Comparison of ENCODE assay signal across 7 cellular contexts in genomic region chr19:57171551-57172081, GRCh38.
A peak's percentile ranks its signal among the peaks of the same experiment; 100 is the strongest.
DNase-seq lines count a peak whose midpoint lies in the region; ATAC-seq and FAIRE-seq lines count a peak whose summit lies in the region.

No MANE protein-coding gene starts in this region.

- H3K36me3 Mint-ChIP-seq in T-helper 1 cell treated with Interleukin-12 subunit alpha and Interleukin-12 subunit beta and Interleukin-4 antibody, amounts not matched to agents 30 μg/mL and 1 μg/mL, for 36 hours (ENCODE audit: low read depth): peaks cover 2% of the 10 kb centered on the region
- no peaks in the 10 kb centered on the region for H3K36me3 Mint-ChIP-seq in stimulated activated memory B cell treated with anti-CD40 and anti-IgM and Interleukin-4, amounts not matched to agents 10 μg/mL and 1 μg/mL and 100 μg/mL, for 72 hours

- FAIRE-seq in GM19239 (lab: Jason Lieb, UNC): no peak

- H3K27ac Mint-ChIP-seq in T-helper 1 cell treated with Interleukin-12 subunit alpha and Interleukin-12 subunit beta and Interleukin-4 antibody, amounts not matched to agents 30 μg/mL and 1 μg/mL, for 36 hours: no peak overlapping the region
- peak overlapping the region; percentile 67 for H3K27ac Mint-ChIP-seq in stimulated activated memory B cell treated with anti-CD40 and anti-IgM and Interleukin-4, amounts not matched to agents 10 μg/mL and 1 μg/mL and 100 μg/mL, for 72 hours

- peaks cover 3% of the 10 kb centered on the region for H3K4me1 Mint-ChIP-seq in T-helper 1 cell treated with Interleukin-12 subunit alpha and Interleukin-12 subunit beta and Interleukin-4 antibody, amounts not matched to agents 30 μg/mL and 1 μg/mL, for 36 hours (ENCODE audit: low read depth)
- H3K4me1 Mint-ChIP-seq in stimulated activated memory B cell treated with anti-CD40 and anti-IgM and Interleukin-4, amounts not matched to agents 10 μg/mL and 1 μg/mL and 100 μg/mL, for 72 hours: peaks cover 9% of the 10 kb centered on the region

- peak; percentile 88 for ATAC-seq in stimulated activated memory B cell treated with anti-CD40 and anti-IgM and Interleukin-4, amounts not matched to agents 10 μg/mL and 1 μg/mL and 100 μg/mL, for 72 hours
- no peak for ATAC-seq in GM21526 (IDR thresholded peaks at IDR 0.05; ENCODE audit: low FRiP score, unreplicated experiment)

- H3K9me3 Mint-ChIP-seq in T-helper 1 cell treated with Interleukin-12 subunit alpha and Interleukin-12 subunit beta and Interleukin-4 antibody, amounts not matched to agents 30 μg/mL and 1 μg/mL, for 36 hours: peaks cover 45% of the 10 kb centered on the region
- H3K9me3 Mint-ChIP-seq in stimulated activated memory B cell treated with anti-CD40 and anti-IgM and Interleukin-4, amounts not matched to agents 10 μg/mL and 1 μg/mL and 100 μg/mL, for 72 hours: peaks cover 7% of the 10 kb centered on the region

- DNase-seq in GM19239 (ENCODE audit: insufficient read length, low spot score) (peak; percentile 36), cerebellar cortex (ENCODE audit: low spot score) (peak; percentile 62), kidney tubule cell (ENCODE audit: low spot score) (peak; percentile 59), GOT3 (lab: John Stamatoyannopoulos, UW) (no peak)

- no peaks in the 10 kb centered on the region for H3K27me3 Mint-ChIP-seq in T-helper 1 cell treated with Interleukin-12 subunit alpha and Interleukin-12 subunit beta and Interleukin-4 antibody, amounts not matched to agents 30 μg/mL and 1 μg/mL, for 36 hours (ENCODE audit: low read depth)
- H3K27me3 Mint-ChIP-seq in stimulated activated memory B cell treated with anti-CD40 and anti-IgM and Interleukin-4, amounts not matched to agents 10 μg/mL and 1 μg/mL and 100 μg/mL, for 72 hours: peaks cover 8% of the 10 kb centered on the region

- H3K4me3 Mint-ChIP-seq in T-helper 1 cell treated with Interleukin-12 subunit alpha and Interleukin-12 subunit beta and Interleukin-4 antibody, amounts not matched to agents 30 μg/mL and 1 μg/mL, for 36 hours: peak overlapping the region; percentile 72
- peak overlapping the region; percentile 90 for H3K4me3 Mint-ChIP-seq in stimulated activated memory B cell treated with anti-CD40 and anti-IgM and Interleukin-4, amounts not matched to agents 10 μg/mL and 1 μg/mL and 100 μg/mL, for 72 hours
